In genomic region chr6:136562211-136562610, GRCh38 we compare ENCODE assay signal across 26 cellular contexts.
"Had no signal": no experiment of that assay in that cellular context is flagged by ENCODE, and none has a peak within 500 bp of the region (broad histone marks: within the 10 kb centered on the region; RNA-seq: fewer than 3 reads in every experiment).

No MANE protein-coding gene starts in this region.

- FAIRE-seq: astrocyte, TTC549 had no signal

- H3K9me3 ChIP-seq: body of pancreas, breast epithelium, SJCRH30 had no signal

- H3K4me1 ChIP-seq: breast epithelium, SJCRH30 had no signal

- H3K36me3 ChIP-seq: breast epithelium had no signal

- H3K4me3 ChIP-seq: body of pancreas, breast epithelium, SJCRH30, SK-N-MC had no signal

- ATAC-seq: activated CD4-positive, alpha-beta T cell treated with anti-CD3 and anti-CD28 coated beads for 36 hours; activated CD4-positive, CD25-positive, alpha-beta regulatory T cell treated with anti-CD3 and anti-CD28 coated beads, Interleukin-2, amount 50 U/mL, for 24 hours; activated CD8-positive, alpha-beta T cell treated with anti-CD3 and anti-CD28 coated beads, Interleukin-2, amount 10 ng/mL, durations not matched to agents 7 days and 5 days; body of pancreas; WTC11 had no signal

- H3K27me3 ChIP-seq: body of pancreas, breast epithelium, SJCRH30 had no signal

- DNase-seq: activated CD4-positive, alpha-beta T cell treated with anti-CD3 and anti-CD28 coated beads for 36 hours; activated CD4-positive, alpha-beta T cell treated with anti-CD3 and anti-CD28 coated beads, Interleukin-2, amount 10 ng/mL, durations not matched to agents 7 days and 5 days; activated CD4-positive, alpha-beta T cell treated with anti-CD3 and anti-CD28 coated beads, Interleukin-2, amount 50 U/mL, for 48 hours; activated CD8-positive, alpha-beta T cell treated with anti-CD3 and anti-CD28 coated beads, Interleukin-2, amount 10 ng/mL, durations not matched to agents 7 days and 5 days; activated gamma-delta T cell; activated naive CD4-positive, alpha-beta T cell treated with Interleukin-2 at 50 U/mL for 16 hours; activated naive CD8-positive, alpha-beta T cell treated with anti-CD3 and anti-CD28 coated beads, Interleukin-2, amount 10 ng/mL, durations not matched to agents 7 days and 5 days; activated T-cell treated with anti-CD3 and anti-CD28 coated beads, Interleukin-2, amount 50 U/mL, for 24 hours; amygdala; body of pancreas; KG1; NCI-H1105 treated with DMSO at 0.1 percent for 48 hours; NCI-H1436; NCI-H1694; NCI-H2029; NCI-H345; NCI-H524 treated with DMSO at 0.1 percent for 48 hours; NK-92 treated with Interleukin-12 subunit alpha and Interleukin-12 subunit beta, amount 100 ng/mL, for 24 hours; SHP77; SJCRH30 had no signal

- H3K27ac ChIP-seq: body of pancreas, breast epithelium, SJCRH30, SK-N-MC had no signal
